7 cellular contexts compared by ENCODE assay signal in the genomic region with DNA sequence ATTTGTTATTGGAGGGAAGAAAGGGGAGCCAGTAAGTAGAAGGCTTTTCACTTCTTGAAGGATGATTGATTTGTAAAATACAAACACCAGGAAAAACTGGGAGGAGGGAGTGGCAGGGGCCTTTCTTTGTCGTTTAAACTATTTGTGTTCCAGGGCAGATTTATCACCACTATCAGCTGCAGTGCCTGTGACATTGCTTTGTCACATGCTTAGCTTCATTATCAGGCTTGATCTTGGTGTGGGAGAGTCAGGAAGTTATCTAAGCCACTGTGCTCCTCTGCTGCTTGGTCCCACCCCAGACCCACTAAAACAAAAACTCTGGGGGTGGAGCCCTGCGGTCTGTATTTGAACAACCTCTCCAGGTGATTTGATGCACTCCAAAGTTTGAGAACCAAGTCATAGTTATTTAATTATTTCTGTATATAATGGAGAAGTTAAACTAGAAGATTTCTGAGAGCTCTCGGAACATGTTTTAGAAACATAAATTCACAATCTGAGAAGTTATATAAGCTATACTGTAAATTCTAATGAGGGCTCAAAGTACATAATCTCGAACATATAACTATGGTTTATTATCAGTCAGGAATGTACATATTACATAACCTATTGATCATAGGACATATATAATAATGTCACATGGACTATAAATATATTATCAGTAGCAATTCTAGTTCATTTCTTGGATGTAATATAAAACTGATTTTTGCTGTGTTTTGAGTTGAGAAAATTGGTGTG.
DNase-seq lines count a peak whose midpoint lies in the region; ATAC-seq lines count a peak whose summit lies in the region.

No MANE protein-coding gene starts in this region.

- H3K27me3 Mint-ChIP-seq in immature natural killer cell (ENCODE audit: low read depth in 3 of 3) = no peaks in the 10 kb centered on the region

- peaks cover 8 to 14% (median 8%) of the 10 kb centered on the region in 3 donors for H3K36me3 Mint-ChIP-seq in immature natural killer cell

- H3K9me3 Mint-ChIP-seq in immature natural killer cell = peaks cover 0 to 2% (median 0%) of the 10 kb centered on the region in 6 donors

- peak overlapping the region; percentile 81 to 94 (median 92) for H3K27ac Mint-ChIP-seq in immature natural killer cell

- peak overlapping the region; percentile 47 to 77 (median 68) for H3K4me3 Mint-ChIP-seq in immature natural killer cell

- peak in 69 of 76 experiments; percentile 9 to 83 (median 57) for DNase-seq in HUDEP-2 (lab: John Stamatoyannopoulos, UW; ENCODE audit: unreplicated experiment in 76 of 76)
- DNase-seq in activated CD4-positive, alpha-beta T cell treated with anti-CD3 and anti-CD28 coated beads, Interleukin-2, amount 50 U/mL, for 4 hours = peak; percentile 63 to 65
- peak; percentile 55 to 68 (median 63) for DNase-seq in immature natural killer cell
- peak; percentile 45 to 47 for DNase-seq in stimulated activated CD8-positive, alpha-beta memory T cell treated with anti-CD3 and anti-CD28 coated beads, Interleukin-7, amount 100 ng/mL, for 1 hour (ENCODE audit: low read depth in 2 of 2)
- no peak for DNase-seq in superior temporal gyrus (ENCODE audit: extremely low spot score)

- ATAC-seq in HG03571 (IDR thresholded peaks at IDR 0.05; ENCODE audit: unreplicated experiment) (no peak), GM19324 (IDR thresholded peaks at IDR 0.05; ENCODE audit: low FRiP score, unreplicated experiment) (no peak)

- H3K4me1 Mint-ChIP-seq in immature natural killer cell = peaks cover 67 to 70% of the 10 kb centered on the region in 2 donors
